Comparison of ENCODE assay signal across 8 cellular contexts in genomic region chr1:112714313-112715263, GRCh38. TPM values are rescaled to one million over a fixed set of nuclear protein-coding genes. Genes with fewer than 3 reads are reported as not detected.
DNase-seq lines count a peak whose midpoint lies in the region; TF ChIP-seq lines count a peak whose summit lies in the region.

No MANE protein-coding gene starts in this region.

- H3K27me3 Mint-ChIP-seq in T-helper 2 cell treated with Interferon-gamma antibody and Interleukin-4, amounts not matched to agents 5 μg/mL and 100 μg/mL, for 36 hours (ENCODE audit: low read depth) = peaks cover 38% of the 10 kb centered on the region
- H3K27me3 Mint-ChIP-seq in activated naive CD4-positive, alpha-beta T cell treated with anti-CD3 and anti-CD28 coated beads, Interleukin-2, amount 50 U/mL, for 24 hours = peaks cover 3% of the 10 kb centered on the region

- no peaks in the 10 kb centered on the region for H3K9me2 ChIP-seq in hepatocyte (replicated peaks; ENCODE audit: insufficient read depth)

- H3K4me3 ChIP-seq in HL-60 (replicated peaks; ENCODE audit: insufficient read depth, low read length) (peak overlapping the region; percentile 47), hepatocyte (peak overlapping the region; percentile 57), skin epidermis (peak overlapping the region; percentile 33 to 69 (median 60))

- no peak overlapping the region for H3K27ac ChIP-seq in HL-60 (replicated peaks)
- H3K27ac ChIP-seq in hepatocyte = no peak overlapping the region
- H3K27ac ChIP-seq in skin epidermis = peak overlapping the region in 17 of 21 experiments; percentile 2 to 84 (median 64)

- no peaks in the 10 kb centered on the region for H3K9me3 ChIP-seq in hepatocyte (ENCODE audit: low read depth)

- H2AFZ ChIP-seq in hepatocyte = peak overlapping the region; percentile 34

- no peak for DNase-seq in T-helper 2 cell treated with Interferon-gamma antibody and Interleukin-4, amounts not matched to agents 5 μg/mL and 100 μg/mL, for 36 hours (ENCODE audit: low spot score)
- DNase-seq in T-helper 2 cell (no peak), HL-60 (ENCODE audit: low read depth in 1 of 2, low spot score in 1 of 2) (no peak), hepatocyte (ENCODE audit: low spot score) (peak; percentile 49), DMS153 treated with DMSO at 0.1 percent for 48 hours (lab: John Stamatoyannopoulos, UW; ENCODE audit: unreplicated experiment) (no peak), GM19238 (ENCODE audit: insufficient read length, low spot score) (no peak)

- TF ChIP-seq CTCF in HL-60 (IDR thresholded peaks at IDR 0.05; ENCODE audit: insufficient read depth, low read length) = no peak
- TF ChIP-seq CTCF in hepatocyte (IDR thresholded peaks at IDR 0.05; ENCODE audit: poor library complexity) = peak; percentile 10

- peaks cover 11% of the 10 kb centered on the region for H3K4me1 ChIP-seq in hepatocyte (ENCODE audit: insufficient read depth)

- H3K4me1 Mint-ChIP-seq in T-helper 2 cell treated with Interferon-gamma antibody and Interleukin-4, amounts not matched to agents 5 μg/mL and 100 μg/mL, for 36 hours (ENCODE audit: low read depth) = peaks cover 23% of the 10 kb centered on the region
- H3K4me1 Mint-ChIP-seq in activated naive CD4-positive, alpha-beta T cell treated with anti-CD3 and anti-CD28 coated beads, Interleukin-2, amount 50 U/mL, for 24 hours = peaks cover 17% of the 10 kb centered on the region

- peaks cover 32% of the 10 kb centered on the region for H3K27me3 ChIP-seq in HL-60 (ENCODE audit: insufficient read depth, poor library complexity, severe bottlenecking)
- no peaks in the 10 kb centered on the region for H3K27me3 ChIP-seq in hepatocyte

- no peaks in the 10 kb centered on the region for H3K9me3 Mint-ChIP-seq in T-helper 2 cell treated with Interferon-gamma antibody and Interleukin-4, amounts not matched to agents 5 μg/mL and 100 μg/mL, for 36 hours
- H3K9me3 Mint-ChIP-seq in activated naive CD4-positive, alpha-beta T cell treated with anti-CD3 and anti-CD28 coated beads, Interleukin-2, amount 50 U/mL, for 24 hours = no peaks in the 10 kb centered on the region

- no peaks in the 10 kb centered on the region for H3K79me2 ChIP-seq in hepatocyte

- peak overlapping the region; percentile 99 for H3K4me2 ChIP-seq in hepatocyte

- no peak overlapping the region for H3K27ac Mint-ChIP-seq in T-helper 2 cell treated with Interferon-gamma antibody and Interleukin-4, amounts not matched to agents 5 μg/mL and 100 μg/mL, for 36 hours
- no peak overlapping the region for H3K27ac Mint-ChIP-seq in activated naive CD4-positive, alpha-beta T cell treated with anti-CD3 and anti-CD28 coated beads, Interleukin-2, amount 50 U/mL, for 24 hours

- no peaks in the 10 kb centered on the region for H3K36me3 ChIP-seq in hepatocyte (replicated peaks; ENCODE audit: insufficient read depth, low read depth)

- H3K4me3 Mint-ChIP-seq in T-helper 2 cell treated with Interferon-gamma antibody and Interleukin-4, amounts not matched to agents 5 μg/mL and 100 μg/mL, for 36 hours = peak overlapping the region; percentile 84
- H3K4me3 Mint-ChIP-seq in activated naive CD4-positive, alpha-beta T cell treated with anti-CD3 and anti-CD28 coated beads, Interleukin-2, amount 50 U/mL, for 24 hours = peak overlapping the region; percentile 84

- WGBS in hepatocyte (ENCODE audit: low lambda C conversion rate, missing lambda C conversion rate) = 1% methylated on average over 54 of the region's 86 CpGs

- H3K36me3 Mint-ChIP-seq in T-helper 2 cell treated with Interferon-gamma antibody and Interleukin-4, amounts not matched to agents 5 μg/mL and 100 μg/mL, for 36 hours (ENCODE audit: low read depth) = no peaks in the 10 kb centered on the region
- H3K36me3 Mint-ChIP-seq in activated naive CD4-positive, alpha-beta T cell treated with anti-CD3 and anti-CD28 coated beads, Interleukin-2, amount 50 U/mL, for 24 hours = no peaks in the 10 kb centered on the region

- H4K20me1 ChIP-seq in hepatocyte (ENCODE audit: insufficient read depth, poor library complexity, severe bottlenecking) = no peaks in the 10 kb centered on the region

RNA-seq across cellular contexts. Expression of gene PPM1J, which starts 0.5 kb away (rescaled TPM):
- total RNA-seq in hepatocyte = 0.72 and 0.93 TPM in 2 replicates
- 1.8 and 1.9 TPM in 2 replicates for polyA plus RNA-seq in hepatocyte

RNA-seq across cellular contexts. Expression of gene RHOC, which starts 7.7 kb away (rescaled TPM):
- total RNA-seq in hepatocyte = 340 and 354 TPM in 2 replicates
- polyA plus RNA-seq in hepatocyte = 610 and 612 TPM in 2 replicates

RNA-seq across cellular contexts. Expression of gene MOV10, which starts 40.1 kb away (rescaled TPM):
- total RNA-seq in hepatocyte = 87.7 and 98.2 TPM in 2 replicates
- polyA plus RNA-seq in hepatocyte = 133 and 135 TPM in 2 replicates

Comparison
In these comparisons a context has a peak if more than half of its experiments do, and no peak if none do; other contexts are left out.
1. H3K27ac ChIP-seq: peak in skin epidermis (17 of 21); none in HL-60 (single experiment) and hepatocyte (single experiment).
2. Peak in every context shown above with its lines, with median percentiles within 50 percentile points of each other: H3K4me3 ChIP-seq.